In genomic region chr7:77265666-77266065, GRCh38 we compare ENCODE assay signal across 19 cellular contexts.
"Had no signal": no experiment of that assay in that cellular context is flagged by ENCODE, and none has a peak within 500 bp of the region (broad histone marks: within the 10 kb centered on the region; RNA-seq: fewer than 3 reads in every experiment).

No MANE protein-coding gene starts in this region.

- H3K36me3 ChIP-seq: neural progenitor cell, upper lobe of left lung had no signal

- DNase-seq: activated effector memory CD4-positive, alpha-beta T cell treated with Interleukin-2 at 50 U/mL for 16 hours; activated naive CD4-positive, alpha-beta T cell treated with anti-CD3 and anti-CD28 coated beads for 36 hours; activated naive CD8-positive, alpha-beta T cell treated with anti-CD3 and anti-CD28 coated beads, Interleukin-2, amount 10 ng/mL, durations not matched to agents 7 days and 5 days; activated T-cell treated with anti-CD3 and anti-CD28 coated beads, Interleukin-2, amount 50 U/mL, for 1 hour; amygdala; cerebellar nuclear complex; cortex of kidney; foreskin fibroblast; heart right ventricle; islet precursor cell; left colon; mesenchymal stem cell; naive B cell; sigmoid colon; spleen; stimulated activated CD4-positive, alpha-beta T cell treated with anti-CD3 and anti-CD28 coated beads, Interleukin-4, amount 100 ng/mL, for 1 hour; stimulated activated naive CD4-positive, alpha-beta T cell treated with Interleukin-2 at 50 U/mL for 16 hours; upper lobe of left lung had no signal

- H3K9ac ChIP-seq: neural progenitor cell had no signal

- H3K4me1 ChIP-seq: neural progenitor cell had no signal

- H3K27ac ChIP-seq: heart right ventricle, neural progenitor cell, sigmoid colon, spleen, upper lobe of left lung had no signal

- H3K9me3 ChIP-seq: heart right ventricle, sigmoid colon, spleen, upper lobe of left lung had no signal

- H3K27me3 ChIP-seq: heart right ventricle, neural progenitor cell, sigmoid colon, spleen, upper lobe of left lung had no signal

- ATAC-seq: heart right ventricle, left colon had no signal

- H3K4me3 ChIP-seq: heart right ventricle, neural progenitor cell, sigmoid colon, spleen, upper lobe of left lung had no signal
